In the genomic region with DNA sequence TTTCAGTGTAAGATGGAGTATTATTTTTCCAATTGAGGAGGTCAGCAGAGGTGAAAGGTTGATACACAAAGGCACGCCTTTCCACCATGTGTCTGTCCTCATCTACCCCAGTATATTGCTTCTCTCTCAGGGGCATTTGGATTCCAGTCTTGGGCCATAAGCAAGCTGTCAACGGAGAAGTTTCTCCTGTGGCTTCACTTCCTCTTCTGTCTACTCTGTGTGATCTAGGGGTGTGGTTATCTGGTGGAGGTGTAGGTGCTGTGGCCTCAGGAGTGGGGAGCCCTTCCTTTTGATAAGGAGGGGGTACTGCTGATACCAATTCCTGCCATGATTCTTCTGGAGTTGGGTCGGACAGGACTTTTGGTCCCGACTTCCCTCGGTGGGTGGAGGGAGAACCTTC, we compare ENCODE assay signal across 7 cellular contexts.
DNase-seq lines count a peak whose midpoint lies in the region; ATAC-seq and TF ChIP-seq lines count a peak whose summit lies in the region.
"Not testable (repeated sequence)": the region's sequence is repeated elsewhere in the genome, so short reads cannot be mapped to it uniquely, and the experiment has no call there.

No MANE protein-coding gene starts in this region.

- not testable (repeated sequence) for TF ChIP-seq CTCF in GM20000 (IDR thresholded peaks at IDR 0.05; ENCODE audit: extremely low read depth, missing control alignments)

- DNase-seq in GM20000 (ENCODE audit: low spot score) = peak; percentile 6
- peak; percentile 86 for DNase-seq in NOMO-1 treated with dmso at 0.1 percent for 144 hours (lab: John Stamatoyannopoulos, UW; ENCODE audit: unreplicated experiment)
- peak; percentile 10 for DNase-seq in UCSD-AML1 (lab: John Stamatoyannopoulos, UW; ENCODE audit: unreplicated experiment)

- peak; percentile 71 for ATAC-seq in GM18511 (IDR thresholded peaks at IDR 0.05; ENCODE audit: unreplicated experiment)
- peak; percentile 66 for ATAC-seq in HG02678 (IDR thresholded peaks at IDR 0.05; ENCODE audit: unreplicated experiment)
- ATAC-seq in HG03103 (IDR thresholded peaks at IDR 0.05; ENCODE audit: low read depth, unreplicated experiment) = peak; percentile 68
- peak; percentile 91 for ATAC-seq in HG03565 (IDR thresholded peaks at IDR 0.05; ENCODE audit: unreplicated experiment)

Comparison
In these comparisons a context has a peak if more than half of its experiments do, and no peak if none do; other contexts are left out.
1. Peak in every context shown above with its lines: DNase-seq and ATAC-seq.
2. DNase-seq: peak in every context shown above with its lines; median percentile 86 in NOMO-1 treated with dmso at 0.1 percent for 144 hours; 10 in UCSD-AML1; 6 in GM20000.